ENCODE assay signal across 20 cellular contexts in the genomic region with DNA sequence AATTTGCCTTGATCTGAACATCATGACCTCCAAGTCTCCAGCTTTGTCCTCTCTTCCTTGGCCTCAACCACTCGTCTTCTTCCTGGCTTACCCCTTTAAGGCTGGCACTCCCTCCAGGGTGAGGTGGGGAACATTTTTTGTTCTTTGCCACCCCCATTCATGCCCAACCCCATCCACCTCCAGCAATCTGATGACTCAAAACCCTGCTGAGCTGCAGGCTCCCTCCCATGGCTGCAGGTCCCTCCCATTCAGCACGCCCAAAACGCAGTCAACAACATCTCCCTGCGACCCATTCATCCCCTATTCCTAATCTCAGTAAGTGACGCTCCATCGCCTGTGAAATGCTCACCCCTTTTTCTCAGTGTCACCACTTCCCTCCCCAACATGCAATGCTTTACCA.
DNase-seq lines count a peak whose midpoint lies in the region; ATAC-seq and TF ChIP-seq lines count a peak whose summit lies in the region.
"Had no signal": no experiment of that assay in that cellular context is flagged by ENCODE, and none has a peak within 500 bp of the region (broad histone marks: within the 10 kb centered on the region; RNA-seq: fewer than 3 reads in every experiment).

No MANE protein-coding gene starts in this region.

- no peaks in the 10 kb centered on the region for H3K9me3 ChIP-seq in Karpas-422 (ENCODE audit: low read length)

- no peak overlapping the region for H3K9ac ChIP-seq in Karpas-422 (ENCODE audit: low read length)
- H3K9ac ChIP-seq: BLaER1 treated with 17β-estradiol and CSF1 and Interleukin-3, amounts not matched to agents 10 nM and 100 nM had no signal

- H3K27me3 ChIP-seq in Karpas-422 (ENCODE audit: low read length) = no peaks in the 10 kb centered on the region
- H3K27me3 ChIP-seq: BLaER1 treated with 17β-estradiol and CSF1 and Interleukin-3, amounts not matched to agents 10 nM and 100 nM had no signal

- no peak for TF ChIP-seq CTCF in natural killer cell (IDR thresholded peaks at IDR 0.05)
- TF ChIP-seq CTCF in HFFc6 (IDR thresholded peaks at IDR 0.05) = no peak

- intact Hi-C loops in natural killer cell (cut with micrococcal nuclease) = no loop called here

- ATAC-seq in natural killer cell treated with Interleukin-12 subunit alpha and Interleukin-12 subunit beta and Interleukin-15 and Interleukin-18, amount 100 ng/mL, for 72 hours = no peak
- ATAC-seq in natural killer cell (no peak), esophagus mucosa (peak; percentile 85)
- ATAC-seq: GM12878 had no signal

- peaks cover 11 to 18% of the 10 kb centered on the region in 2 donors for H3K27me3 Mint-ChIP-seq in natural killer cell treated with Interleukin-12 subunit alpha and Interleukin-12 subunit beta and Interleukin-15 and Interleukin-18, amount 100 ng/mL, for 72 hours
- H3K27me3 Mint-ChIP-seq in natural killer cell (ENCODE audit: low read depth in 2 of 2) (peaks cover 5 to 26% of the 10 kb centered on the region in 2 donors), HFFc6 (ENCODE audit: insufficient read depth) (peaks cover 22% of the 10 kb centered on the region)

- no peaks in the 10 kb centered on the region for H4K20me1 ChIP-seq in Karpas-422 (ENCODE audit: insufficient read depth, low read depth, low read length)
- H4K20me1 ChIP-seq: BLaER1 treated with 17β-estradiol and CSF1 and Interleukin-3, amounts not matched to agents 10 nM and 100 nM had no signal

- H3K9me3 Mint-ChIP-seq in natural killer cell treated with Interleukin-12 subunit alpha and Interleukin-12 subunit beta and Interleukin-15 and Interleukin-18, amount 100 ng/mL, for 72 hours = no peaks in the 10 kb centered on the region
- H3K9me3 Mint-ChIP-seq in natural killer cell (no peaks in the 10 kb centered on the region), HFFc6 (no peaks in the 10 kb centered on the region)
- H3K9me3 Mint-ChIP-seq: CD4-positive, CD25-positive, alpha-beta regulatory T cell; CD8-positive, alpha-beta memory T cell; H9 had no signal

- H3K36me3 ChIP-seq in Karpas-422 (ENCODE audit: insufficient read depth, low read length) = no peaks in the 10 kb centered on the region
- H3K36me3 ChIP-seq: BLaER1 treated with 17β-estradiol and CSF1 and Interleukin-3, amounts not matched to agents 10 nM and 100 nM had no signal

- H3K4me2 ChIP-seq in Karpas-422 (ENCODE audit: low read depth, low read length, poor library complexity, severe bottlenecking) = no peak overlapping the region
- H3K4me2 ChIP-seq: BLaER1 treated with 17β-estradiol and CSF1 and Interleukin-3, amounts not matched to agents 10 nM and 100 nM had no signal

- H3K27ac ChIP-seq in Karpas-422 (ENCODE audit: low read length) = no peak overlapping the region
- H3K27ac ChIP-seq: BLaER1 treated with 17β-estradiol and CSF1 and Interleukin-3, amounts not matched to agents 10 nM and 100 nM had no signal

- H2AFZ ChIP-seq in Karpas-422 (ENCODE audit: low read length) = no peak overlapping the region

- no peaks in the 10 kb centered on the region for H3K4me1 Mint-ChIP-seq in natural killer cell treated with Interleukin-12 subunit alpha and Interleukin-12 subunit beta and Interleukin-15 and Interleukin-18, amount 100 ng/mL, for 72 hours (ENCODE audit: low read depth in 2 of 2)
- H3K4me1 Mint-ChIP-seq in natural killer cell (no peaks in the 10 kb centered on the region), HFFc6 (ENCODE audit: low read depth) (no peaks in the 10 kb centered on the region)
- H3K4me1 Mint-ChIP-seq: B cell; CD4-positive, CD25-positive, alpha-beta regulatory T cell; CD8-positive, alpha-beta memory T cell; H9 had no signal

- H3K9me2 ChIP-seq in Karpas-422 (replicated peaks; ENCODE audit: insufficient read depth, low read length) = no peaks in the 10 kb centered on the region

- no peak overlapping the region for H3K4me3 Mint-ChIP-seq in natural killer cell treated with Interleukin-12 subunit alpha and Interleukin-12 subunit beta and Interleukin-15 and Interleukin-18, amount 100 ng/mL, for 72 hours
- H3K4me3 Mint-ChIP-seq in natural killer cell (no peak overlapping the region), HFFc6 (no peak overlapping the region)
- H3K4me3 Mint-ChIP-seq: B cell; CD4-positive, CD25-positive, alpha-beta regulatory T cell; CD8-positive, alpha-beta memory T cell; H9 had no signal

- H3K4me1 ChIP-seq in Karpas-422 (ENCODE audit: low read length) = no peaks in the 10 kb centered on the region
- H3K4me1 ChIP-seq: BLaER1 treated with 17β-estradiol and CSF1 and Interleukin-3, amounts not matched to agents 10 nM and 100 nM had no signal

- H3K4me3 ChIP-seq in Karpas-422 (ENCODE audit: low read length) = no peak overlapping the region
- H3K4me3 ChIP-seq: BLaER1 treated with 17β-estradiol and CSF1 and Interleukin-3, amounts not matched to agents 10 nM and 100 nM; GM12878 had no signal

- H3K36me3 Mint-ChIP-seq in natural killer cell treated with Interleukin-12 subunit alpha and Interleukin-12 subunit beta and Interleukin-15 and Interleukin-18, amount 100 ng/mL, for 72 hours = no peaks in the 10 kb centered on the region
- no peaks in the 10 kb centered on the region for H3K36me3 Mint-ChIP-seq in natural killer cell
- H3K36me3 Mint-ChIP-seq in HFFc6 (ENCODE audit: low read depth) = no peaks in the 10 kb centered on the region
- H3K36me3 Mint-ChIP-seq: CD4-positive, CD25-positive, alpha-beta regulatory T cell; CD8-positive, alpha-beta memory T cell had no signal

- no peaks in the 10 kb centered on the region for H3K79me2 ChIP-seq in Karpas-422 (ENCODE audit: low read length)

- peak; percentile 32 for DNase-seq in natural killer cell treated with Interleukin-12 subunit alpha and Interleukin-12 subunit beta and Interleukin-15 and Interleukin-18, amount 100 ng/mL, for 72 hours (ENCODE audit: low spot score)
- DNase-seq in natural killer cell (no peak), nucleus accumbens (lab: John Stamatoyannopoulos, UW) (peak in 34 of 56 donors; percentile 6 to 82 (median 40)), HFFc6 (no peak), Karpas-422 (no peak), NCI-H1417 (lab: John Stamatoyannopoulos, UW) (no peak)
- DNase-seq: 8988T; CD4-positive, CD25-positive, alpha-beta regulatory T cell; CD8-positive, alpha-beta memory T cell; COR-L47; DMS 273 treated with DMSO at 0.1 percent for 48 hours; DMS53; DND-41; EL; GOT3; H9 had no signal

- no peak overlapping the region for H3K27ac Mint-ChIP-seq in natural killer cell treated with Interleukin-12 subunit alpha and Interleukin-12 subunit beta and Interleukin-15 and Interleukin-18, amount 100 ng/mL, for 72 hours
- H3K27ac Mint-ChIP-seq in natural killer cell = no peak overlapping the region
- H3K27ac Mint-ChIP-seq in HFFc6 = no peak overlapping the region
- H3K27ac Mint-ChIP-seq: B cell; CD4-positive, CD25-positive, alpha-beta regulatory T cell; CD8-positive, alpha-beta memory T cell; H9 had no signal

Comparison
In these comparisons a context has a peak if more than half of its experiments do, and no peak if none do; other contexts are left out.
1. DNase-seq: peak in natural killer cell treated with Interleukin-12 subunit alpha and Interleukin-12 subunit beta and Interleukin-15 and Interleukin-18, amount 100 ng/mL, for 72 hours (single experiment) and nucleus accumbens (34 of 56); none in natural killer cell (single experiment), HFFc6 (single experiment), Karpas-422 (single experiment) and NCI-H1417 (0 of 3).